9 cellular contexts compared by ENCODE assay signal in genomic region chr2:236178921-236179652, GRCh38. TPM values are rescaled to one million over a fixed set of nuclear protein-coding genes. Genes with fewer than 3 reads are reported as not detected.
DNase-seq lines count a peak whose midpoint lies in the region; ATAC-seq and TF ChIP-seq lines count a peak whose summit lies in the region.
"Had no signal": no experiment of that assay in that cellular context is flagged by ENCODE, and none has a peak within 500 bp of the region (broad histone marks: within the 10 kb centered on the region; RNA-seq: fewer than 3 reads in every experiment).

No MANE protein-coding gene starts in this region.

- intact Hi-C loops in left ventricle myocardium inferior (cut with micrococcal nuclease) (no loop called here), Right ventricle myocardium inferior (cut with DNase I) (loop anchor here (2.0 kb wide), 1 partner anchor 400 kb away; no protein-coding TSS in a partner anchor)

- H3K27ac ChIP-seq in left ventricle myocardium inferior (replicated peaks), result no peak overlapping the region
- no peak overlapping the region for H3K27ac ChIP-seq in thoracic aorta

- TF ChIP-seq CTCF in left ventricle myocardium inferior (IDR thresholded peaks at IDR 0.05; ENCODE audit: borderline replicate concordance) (no peak), thoracic aorta (IDR thresholded peaks at IDR 0.05) (no peak)

- DNase-seq in left ventricle myocardium inferior (no peak), Right ventricle myocardium inferior (ENCODE audit: missing footprints) (no peak), SW 1271 (lab: John Stamatoyannopoulos, UW) (peak; percentile 41 to 48), thoracic aorta (ENCODE audit: low spot score) (no peak), NCI-H2171 (lab: John Stamatoyannopoulos, UW) (no peak), NCI-H1105 treated with DMSO at 0.1 percent for 48 hours (lab: John Stamatoyannopoulos, UW) (no peak), NCI-H187 (lab: John Stamatoyannopoulos, UW) (no peak)
- DNase-seq: effector CD4-positive, alpha-beta T cell had no signal

- no peak for ATAC-seq in Right ventricle myocardium inferior
- ATAC-seq in thoracic aorta (ENCODE audit: insufficient number of reproducible peaks, low FRiP score, low read depth), result no peak

- peaks cover 28% of the 10 kb centered on the region for H3K4me1 ChIP-seq in left ventricle myocardium inferior
- peaks cover 4 to 27% of the 10 kb centered on the region in 2 donors for H3K4me1 ChIP-seq in thoracic aorta (ENCODE audit: control insufficient read depth in 1 of 2, low read depth in 2 of 2)

- H3K36me3 ChIP-seq in left ventricle myocardium inferior (no peaks in the 10 kb centered on the region), thoracic aorta (no peaks in the 10 kb centered on the region)

- H3K4me3 ChIP-seq in left ventricle myocardium inferior, result peak overlapping the region; percentile 57
- peak overlapping the region; percentile 6 for H3K4me3 ChIP-seq in iPS-11a (ENCODE audit: low read depth, low read length)
- peak overlapping the region; percentile 62 for H3K4me3 ChIP-seq in thoracic aorta

- H3K9me3 ChIP-seq in left ventricle myocardium inferior (replicated peaks) (no peaks in the 10 kb centered on the region), thoracic aorta (no peaks in the 10 kb centered on the region)

- H3K27me3 ChIP-seq in left ventricle myocardium inferior (ENCODE audit: low read depth) (peaks cover 87% of the 10 kb centered on the region), thoracic aorta (replicated peaks; ENCODE audit: insufficient read depth) (peaks cover 13% of the 10 kb centered on the region)

RNA-seq across cellular contexts. Expression of gene GBX2, which starts 10.9 kb away (rescaled TPM):
- total RNA-seq in left ventricle myocardium inferior (not detected), Right ventricle myocardium inferior (not detected), thoracic aorta (not detected)

Comparison
In these comparisons a context has a peak if more than half of its experiments do, and no peak if none do; other contexts are left out.
1. DNase-seq: peak in SW 1271 (2 of 2); none in left ventricle myocardium inferior (single experiment), Right ventricle myocardium inferior (single experiment), thoracic aorta (single experiment), NCI-H2171 (single experiment), NCI-H1105 treated with DMSO at 0.1 percent for 48 hours (single experiment) and NCI-H187 (0 of 2).
2. H3K4me3 ChIP-seq: peak in every context shown above with its lines; median percentile 62 in thoracic aorta; 57 in left ventricle myocardium inferior; 6 in iPS-11a.